In genomic region chr9:126860077-126860756, GRCh38 we compare ENCODE assay signal across 8 cellular contexts. TPM values are rescaled to one million over a fixed set of nuclear protein-coding genes. Genes with fewer than 3 reads are reported as not detected.
A peak's percentile ranks its signal among the peaks of the same experiment; 100 is the strongest.
DNase-seq lines count a peak whose midpoint lies in the region; ATAC-seq and TF ChIP-seq lines count a peak whose summit lies in the region.

Gene ZBTB34, plus strand, starts transcription at chr9:126860639. Its CDS starts 18,761 bp downstream, at chr9:126879400.

- peaks cover 7% of the 10 kb centered on the region for H3K36me3 Mint-ChIP-seq in activated CD8-positive, alpha-beta memory T cell treated with anti-CD3 and anti-CD28 coated beads, Interleukin-2, amount 10 ng/mL, durations not matched to agents 7 days and 5 days
- H3K36me3 Mint-ChIP-seq in endodermal cell (ENCODE audit: low read depth) = peaks cover 5% of the 10 kb centered on the region

- peak within 1 kb of the TSS; percentile 21 for H3K9ac ChIP-seq in endodermal cell (ENCODE audit: extremely low read depth, low read length, poor library complexity, severe bottlenecking)

- H3K4me3 ChIP-seq in endodermal cell (ENCODE audit: low read length) = peak within 1 kb of the TSS; percentile 93
- peak within 1 kb of the TSS; percentile 86 for H3K4me3 ChIP-seq in mucosa of descending colon

- peaks cover 24% of the 10 kb centered on the region for H3K4me1 Mint-ChIP-seq in activated CD8-positive, alpha-beta memory T cell treated with anti-CD3 and anti-CD28 coated beads, Interleukin-2, amount 10 ng/mL, durations not matched to agents 7 days and 5 days
- H3K4me1 Mint-ChIP-seq in endodermal cell = peaks cover 25% of the 10 kb centered on the region

- peak within 1 kb of the TSS; percentile 9 for H3K27ac ChIP-seq in endodermal cell (ENCODE audit: low read depth, low read length)

- H3K36me3 ChIP-seq in endodermal cell (ENCODE audit: control insufficient read depth, insufficient read depth, low read length) (peaks cover 19% of the 10 kb centered on the region), mucosa of descending colon (ENCODE audit: low read depth) (peaks cover 4% of the 10 kb centered on the region)

- peak; percentile 95 for TF ChIP-seq CTCF in AG09319 (IDR thresholded peaks at IDR 0.05; ENCODE audit: low read depth, low read length)
- TF ChIP-seq CTCF in endodermal cell (conservative IDR thresholded peaks at IDR 0.05) = peak; percentile 100
- TF ChIP-seq CTCF in mucosa of descending colon (IDR thresholded peaks at IDR 0.05) = peak; percentile 100

- CTCF ChIA-PET in activated CD8-positive, alpha-beta memory T cell treated with anti-CD3 and anti-CD28 coated beads, Interleukin-2, amount 10 ng/mL, durations not matched to agents 7 days and 5 days (lab: Charles Lee) = interaction anchor here (0.6 to 3.0 kb wide), 12 partner anchors 9 to 472 kb away, joined by 3 to 17 read pairs (median 4); partner anchors contain the start of gene ZBTB43

- H3K9me3 ChIP-seq in endodermal cell (ENCODE audit: control insufficient read depth, low read length) (no peaks in the 10 kb centered on the region), mucosa of descending colon (no peaks in the 10 kb centered on the region)

- H3K27me3 ChIP-seq in endodermal cell (ENCODE audit: control insufficient read depth, insufficient read depth, low read length, poor library complexity, severe bottlenecking) = no peaks in the 10 kb centered on the region

- H3K4me3 Mint-ChIP-seq in activated CD8-positive, alpha-beta memory T cell treated with anti-CD3 and anti-CD28 coated beads, Interleukin-2, amount 10 ng/mL, durations not matched to agents 7 days and 5 days = peak within 1 kb of the TSS; percentile 76
- peak within 1 kb of the TSS; percentile 78 for H3K4me3 Mint-ChIP-seq in endodermal cell

- H3K27me3 Mint-ChIP-seq in activated CD8-positive, alpha-beta memory T cell treated with anti-CD3 and anti-CD28 coated beads, Interleukin-2, amount 10 ng/mL, durations not matched to agents 7 days and 5 days = peaks cover 23% of the 10 kb centered on the region
- H3K27me3 Mint-ChIP-seq in endodermal cell (ENCODE audit: insufficient read depth) = peaks cover 27% of the 10 kb centered on the region

- DNase-seq in AG09319 (ENCODE audit: extremely low read depth, low read depth) (no peak), NCI-H748 (lab: John Stamatoyannopoulos, UW; ENCODE audit: unreplicated experiment) (peak; percentile 80), endodermal cell (peak; percentile 92), mucosa of descending colon (peak; percentile 75 to 86 (median 80))
- DNase-seq in activated CD8-positive, alpha-beta memory T cell treated with anti-CD3 and anti-CD28 coated beads, Interleukin-2, amount 10 ng/mL, durations not matched to agents 7 days and 5 days = peak; percentile 81
- DNase-seq in stimulated activated CD8-positive, alpha-beta memory T cell treated with anti-CD3 and anti-CD28 coated beads, Interleukin-4, amount 100 ng/mL, for 4 hours (ENCODE audit: low read depth in 2 of 2, low spot score in 1 of 2) = peak; percentile 39 to 63

- peak within 1 kb of the TSS; percentile 84 for H3K27ac Mint-ChIP-seq in activated CD8-positive, alpha-beta memory T cell treated with anti-CD3 and anti-CD28 coated beads, Interleukin-2, amount 10 ng/mL, durations not matched to agents 7 days and 5 days
- H3K27ac Mint-ChIP-seq in endodermal cell = peak within 1 kb of the TSS; percentile 49

- ATAC-seq in GM18858 (IDR thresholded peaks at IDR 0.05; ENCODE audit: unreplicated experiment) (peak; percentile 42), HG03095 (IDR thresholded peaks at IDR 0.05; ENCODE audit: unreplicated experiment) (peak; percentile 60), mucosa of descending colon (peak; percentile 81)
- peak; percentile 81 for ATAC-seq in activated CD8-positive, alpha-beta memory T cell treated with anti-CD3 and anti-CD28 coated beads, Interleukin-2, amount 10 ng/mL, durations not matched to agents 7 days and 5 days

- peaks cover 11% of the 10 kb centered on the region for H3K4me1 ChIP-seq in endodermal cell (ENCODE audit: control insufficient read depth, insufficient read depth, low read length)
- peaks cover 28% of the 10 kb centered on the region for H3K4me1 ChIP-seq in mucosa of descending colon (ENCODE audit: low read depth)

- H3K9me3 Mint-ChIP-seq in activated CD8-positive, alpha-beta memory T cell treated with anti-CD3 and anti-CD28 coated beads, Interleukin-2, amount 10 ng/mL, durations not matched to agents 7 days and 5 days (ENCODE audit: low read depth) = no peaks in the 10 kb centered on the region
- no peaks in the 10 kb centered on the region for H3K9me3 Mint-ChIP-seq in endodermal cell

- 0% methylated on average over 21 to 67 of the region's 67 CpGs for WGBS in endodermal cell (ENCODE audit: insufficient coverage in 1 of 2, insufficient read length in 1 of 2), 2 experiments

- intact Hi-C loops in mucosa of descending colon (cut with DNase I, micrococcal nuclease) = no loop called here

RNA-seq across cellular contexts. Expression of gene ZBTB34, which starts in this region (rescaled TPM):
- 1 to 10 TPM; 7.4 to 7.5 TPM for total RNA-seq in activated CD8-positive, alpha-beta memory T cell treated with anti-CD3 and anti-CD28 coated beads, Interleukin-2, amount 10 ng/mL, durations not matched to agents 7 days and 5 days
- total RNA-seq in endodermal cell = 10 to 100 TPM; 19.7 to 24.9 TPM
- 9.9 TPM for polyA plus RNA-seq in endodermal cell (2013, experiment 1 of 2)
- polyA plus RNA-seq in endodermal cell (2013, experiment 2 of 2) = 9.6 TPM
- 10 to 100 TPM in 1 of 3 donors, 1 to 10 TPM in 2; 7.7 to 12.3 (median 10.0) TPM for total RNA-seq in mucosa of descending colon
